Comparison of ENCODE assay signal across 26 cellular contexts in the genomic region with DNA sequence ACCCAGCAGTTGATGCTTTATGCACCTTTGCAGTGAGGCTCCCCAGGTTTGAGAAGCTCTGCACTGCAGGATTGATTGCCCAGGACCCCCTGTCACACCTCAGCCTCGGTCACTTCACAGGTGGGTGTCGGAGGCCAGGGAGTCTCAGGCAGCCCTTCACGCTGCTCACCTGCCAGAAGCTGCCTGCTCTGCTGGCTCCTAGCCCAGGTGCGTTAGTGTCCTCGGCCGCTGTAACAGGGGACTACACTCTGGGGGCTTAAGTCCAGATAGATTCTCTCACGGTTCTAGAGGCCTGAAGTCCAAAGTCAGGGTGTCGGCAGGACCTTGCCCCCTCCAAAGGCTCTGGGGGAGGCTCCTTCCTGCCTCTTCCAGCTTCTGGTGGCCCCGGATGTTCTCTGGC.
"Had no signal": no experiment of that assay in that cellular context is flagged by ENCODE, and none has a peak within 500 bp of the region (broad histone marks: within the 10 kb centered on the region; RNA-seq: fewer than 3 reads in every experiment).

No MANE protein-coding gene starts in this region.

- H3K27me3 ChIP-seq: adrenal gland, body of pancreas, colonic mucosa had no signal

- H3K4me3 ChIP-seq: adrenal gland, body of pancreas, colonic mucosa had no signal

- H3K27ac ChIP-seq: adrenal gland, body of pancreas, colonic mucosa, epithelial cell of prostate, WERI-Rb-1 had no signal

- H3K4me1 ChIP-seq: adrenal gland, body of pancreas, colonic mucosa had no signal

- ATAC-seq: activated CD4-positive, alpha-beta T cell treated with anti-CD3 and anti-CD28 coated beads for 36 hours; activated CD4-positive, CD25-positive, alpha-beta regulatory T cell treated with anti-CD3 and anti-CD28 coated beads, Interleukin-2, amount 50 U/mL, for 24 hours; activated CD8-positive, alpha-beta T cell treated with anti-CD3 and anti-CD28 coated beads for 36 hours; activated naive CD8-positive, alpha-beta T cell treated with anti-CD3 and anti-CD28 coated beads, Interleukin-2, amount 50 U/mL, for 24 hours; body of pancreas; T-helper 17 cell had no signal

- H3K9me3 ChIP-seq: adrenal gland, body of pancreas, colonic mucosa had no signal

- DNase-seq: activated B cell treated with CpG ODN at 0.5 μM for 24 hours; activated CD4-positive, alpha-beta T cell treated with anti-CD3 and anti-CD28 coated beads for 36 hours; activated CD4-positive, alpha-beta T cell treated with anti-CD3 and anti-CD28 coated beads, Interleukin-2, amount 10 ng/mL, durations not matched to agents 7 days and 5 days; activated CD4-positive, alpha-beta T cell treated with anti-CD3 and anti-CD28 coated beads, Interleukin-2, amount 50 U/mL, for 4 hours; activated CD8-positive, alpha-beta memory T cell treated with anti-CD3 and anti-CD28 coated beads for 24 hours; activated CD8-positive, alpha-beta T cell treated with anti-CD3 and anti-CD28 coated beads for 36 hours; activated effector memory CD4-positive, alpha-beta T cell treated with anti-CD3 and anti-CD28 coated beads, Interleukin-2, amount 50 U/mL, for 16 hours; activated naive CD4-positive, alpha-beta T cell treated with anti-CD3 and anti-CD28 coated beads for 36 hours; activated naive CD8-positive, alpha-beta T cell treated with anti-CD3 and anti-CD28 coated beads for 36 hours; activated naive CD8-positive, alpha-beta T cell treated with anti-CD3 and anti-CD28 coated beads, Interleukin-2, amount 50 U/mL, for 24 hours; activated T-cell treated with anti-CD3 and anti-CD28 coated beads, Interleukin-2, amount 50 U/mL, for 48 hours; adrenal gland; amygdala; aorta; body of pancreas; caudate nucleus; cerebellar nuclear complex; colonic mucosa; effector CD8-positive, alpha-beta T cell; foreskin fibroblast; T-helper 1 cell; T-helper 17 cell; T1000; WERI-Rb-1 had no signal

- H3K36me3 ChIP-seq: adrenal gland, colonic mucosa, WERI-Rb-1 had no signal
